ENCODE assay signal across 1 cellular context in genomic region chr4:17576932-17577659, GRCh38.
TF ChIP-seq lines count a peak whose summit lies in the region.

LAP3 (plus strand) TSS chr4:17577198; CDS start chr4:17577466, 268 bp downstream.

TF ChIP-seq in K562, 482 proteins besides CTCF, POLR2A, EP300 and RAD21 (continued from another document):
- no peak for TF ChIP-seq CREBBP (IDR thresholded peaks at IDR 0.05; ENCODE audit: low read depth, low read length)
- TF ChIP-seq SMAD3 (CRISPR knock-in tag; conservative IDR thresholded peaks at IDR 0.05): no peak
- no peak for TF ChIP-seq NCOA6 (IDR thresholded peaks at IDR 0.05)
- no peak for TF ChIP-seq ZBED1 (IDR thresholded peaks at IDR 0.05)
- no peak for TF ChIP-seq ZHX1 (conservative IDR thresholded peaks at IDR 0.05; ENCODE audit: low read length)
- TF ChIP-seq TGIF2 (CRISPR knock-in tag; IDR thresholded peaks at IDR 0.05): 0 out of 2 replicates have a peak, but pooled peaks have one; percentile 34
- TF ChIP-seq ZNF766 (CRISPR knock-in tag; conservative IDR thresholded peaks at IDR 0.05): no peak
- no peak for TF ChIP-seq NFE2L1 (tag; IDR thresholded peaks at IDR 0.05; ENCODE audit: borderline replicate concordance, low read depth)
- no peak for TF ChIP-seq NR2C1 (IDR thresholded peaks at IDR 0.05)
- TF ChIP-seq NR2C1 (tag; IDR thresholded peaks at IDR 0.05): no peak
- TF ChIP-seq U2AF2 (optimal IDR thresholded peaks at IDR 0.05; ENCODE audit: low read depth, low read length): no peak
- TF ChIP-seq SMAD4 (CRISPR knock-in tag; conservative IDR thresholded peaks at IDR 0.05): peak; percentile 72; the same call in 1 of the 2 replicates
- TF ChIP-seq CBFA2T3 (IDR thresholded peaks at IDR 0.05): no peak
- TF ChIP-seq PPARD (CRISPR knock-in tag; IDR thresholded peaks at IDR 0.05): no peak
- peak; percentile 80 for TF ChIP-seq NKRF (IDR thresholded peaks at IDR 0.05; ENCODE audit: borderline replicate concordance)
- no peak for TF ChIP-seq RREB1 (CRISPR knock-in tag; IDR thresholded peaks at IDR 0.05)
- no peak for TF ChIP-seq ZNF280A (IDR thresholded peaks at IDR 0.05; ENCODE audit: low read depth, partially characterized antibody)
- TF ChIP-seq MCM3 (IDR thresholded peaks at IDR 0.05): no peak
- peak; percentile 23; the same call in 1 of the 2 replicates for TF ChIP-seq CBFB (CRISPR knock-in tag; IDR thresholded peaks at IDR 0.05)
- no peak for TF ChIP-seq ZNF311 (CRISPR knock-in tag; IDR thresholded peaks at IDR 0.05)
- no peak for TF ChIP-seq RUNX1 (IDR thresholded peaks at IDR 0.05; ENCODE audit: low read depth)
- peak; percentile 69; the same call in 1 of the 2 replicates for TF ChIP-seq ATF1 (CRISPR knock-in tag; IDR thresholded peaks at IDR 0.05)
- peak; percentile 96 for TF ChIP-seq ATF1 (tag; IDR thresholded peaks at IDR 0.05)
- peak; percentile 26; the same call in 1 of the 2 replicates for TF ChIP-seq ZNF511 (CRISPR knock-in tag; IDR thresholded peaks at IDR 0.05)
- TF ChIP-seq RNF219 (CRISPR knock-in tag; IDR thresholded peaks at IDR 0.05): no peak
- TF ChIP-seq RNF2 (IDR thresholded peaks at IDR 0.05): peak; percentile 70; the same call in 1 of the 2 replicates
- TF ChIP-seq NFYB (IDR thresholded peaks at IDR 0.05; ENCODE audit: extremely low read depth, insufficient read length): no peak
- no peak for TF ChIP-seq IFI16 (CRISPR knock-in tag; IDR thresholded peaks at IDR 0.05)
- no peak for TF ChIP-seq ZBTB33 (CRISPR knock-in tag; IDR thresholded peaks at IDR 0.05)
- TF ChIP-seq CXXC5 (CRISPR knock-in tag; IDR thresholded peaks at IDR 0.05): peak; percentile 89
- no peak for TF ChIP-seq KLF1 (tag; IDR thresholded peaks at IDR 0.05)
- no peak for TF ChIP-seq KDM1A (IDR thresholded peaks at IDR 0.05)
